Comparison of ENCODE assay signal across 1 cellular context in genomic region chr1:1627261-1627841, GRCh38.
TF ChIP-seq lines count a peak whose summit lies in the region.

No MANE protein-coding gene starts in this region.

TF ChIP-seq in H1, 55 proteins besides CTCF, POLR2A, EP300 and RAD21:
- no peak for TF ChIP-seq POLR2AphosphoS5 (IDR thresholded peaks at IDR 0.05; ENCODE audit: low read depth, low read length)
- TF ChIP-seq RBBP5 (IDR thresholded peaks at IDR 0.05; ENCODE audit: borderline replicate concordance, low read depth, low read length), result no peak
- TF ChIP-seq JUND (IDR thresholded peaks at IDR 0.05; ENCODE audit: low read length), result no peak
- no peak for TF ChIP-seq SIX5 (IDR thresholded peaks at IDR 0.05; ENCODE audit: low read depth, low read length)
- TF ChIP-seq MAX (IDR thresholded peaks at IDR 0.05), result no peak
